ENCODE assay signal across 8 cellular contexts in genomic region chr12:27014085-27014858, GRCh38. TPM values are rescaled to one million over a fixed set of nuclear protein-coding genes. Genes with fewer than 3 reads are reported as not detected.
DNase-seq lines count a peak whose midpoint lies in the region; ATAC-seq, FAIRE-seq and TF ChIP-seq lines count a peak whose summit lies in the region.

TSS of gene TM7SF3 (minus strand) at chr12:27014384. CDS start at chr12:27014168, 216 bp downstream.

- H3K23ac ChIP-seq in H1 (ENCODE audit: insufficient read length) (no peak within 1 kb of the TSS), mesenchymal stem cell (ENCODE audit: low read length in 2 of 2) (no peak within 1 kb of the TSS)

- H3K4me1 ChIP-seq in H1 (replicated peaks in 1 of 4; ENCODE audit: control insufficient read depth in 3 of 4, insufficient read depth in 4 of 4, low read length in 3 of 4) = peaks cover 0 to 10% (median 8%) of the 10 kb centered on the region in 4 experiments; a peak in 6 of 7 replicates
- H3K4me1 ChIP-seq in mesenchymal stem cell (ENCODE audit: control insufficient read depth, insufficient read depth, low read depth, low read length) = no peaks in the 10 kb centered on the region

- H3K56ac ChIP-seq in H1 (replicated peaks; ENCODE audit: insufficient read length, low read depth, low read length) = peak within 1 kb of the TSS; percentile 82

- in situ Hi-C loops in Caki2 (cut with HindIII; ENCODE audit: low pct_unique_long_range_greater_than_20kb, low sequenced_read_pairs) = no loop called here

- TF ChIP-seq RAD21 in H1 (IDR thresholded peaks at IDR 0.05 in 1 of 2, conservative IDR thresholded peaks at IDR 0.05 in 1 of 2; ENCODE audit: low read depth in 2 of 2, low read length in 2 of 2) = peak; percentile 76 to 84

- H3K23me2 ChIP-seq in H1 (ENCODE audit: low read depth, low read length) = peaks cover 9% of the 10 kb centered on the region

- peak within 1 kb of the TSS; percentile 60 for H3K27ac ChIP-seq in H1 (ENCODE audit: low read depth, low read length)
- H3K27ac ChIP-seq in mesenchymal stem cell (ENCODE audit: low read length, poor library complexity, severe bottlenecking) = peak within 1 kb of the TSS; percentile 68

- H2BK15ac ChIP-seq in H1 (ENCODE audit: low read length) = peak within 1 kb of the TSS; percentile 34; the same call in 1 of the 2 replicates
- H2BK15ac ChIP-seq in mesenchymal stem cell (ENCODE audit: low read depth, poor library complexity, severe bottlenecking) = peak within 1 kb of the TSS; percentile 62

- H2BK20ac ChIP-seq in H1 (ENCODE audit: low read length) = peak within 1 kb of the TSS; percentile 35; the same call in 1 of the 2 replicates

- H3K4me3 ChIP-seq in H1 (ENCODE audit: extremely low read depth in 1 of 4, insufficient read depth in 2 of 4, low read depth in 3 of 4, low read length in 4 of 4) = peak within 1 kb of the TSS; percentile 69 to 88 (median 82)
- peak within 1 kb of the TSS; percentile 75 to 95 for H3K4me3 ChIP-seq in mesenchymal stem cell (ENCODE audit: insufficient read depth in 1 of 2, low read depth in 1 of 2, low read length in 2 of 2)

- DNase-seq in Caki2 (ENCODE audit: low read depth) (peak; percentile 93), HTR-8/SVneo (ENCODE audit: insufficient read length, low spot score) (peak; percentile 91), NOMO-1 (lab: John Stamatoyannopoulos, UW; ENCODE audit: unreplicated experiment in 2 of 2) (peak; percentile 86 to 95), H1 (ENCODE audit: low read depth in 1 of 2, low spot score in 2 of 2) (peak; percentile 89 to 94), mesenchymal stem cell (peak; percentile 87)
- DNase-seq in activated CD8-positive, alpha-beta memory T cell treated with anti-CD3 and anti-CD28 coated beads for 4 hours (ENCODE audit: low read depth in 2 of 2) = peak; percentile 87 to 89
- DNase-seq in stimulated activated CD8-positive, alpha-beta memory T cell treated with anti-CD3 and anti-CD28 coated beads, Interleukin-12 subunit alpha, Interleukin-12 subunit beta, amount 100 ng/mL, for 4 hours (ENCODE audit: low read depth) = peak; percentile 92

- H3K27me3 ChIP-seq in H1 (replicated peaks in 1 of 4; ENCODE audit: control insufficient read depth in 3 of 4, extremely low read depth in 1 of 4, insufficient read depth in 3 of 4, low read length in 3 of 4) (no peaks in the 10 kb centered on the region), mesenchymal stem cell (ENCODE audit: control insufficient read depth in 1 of 2, insufficient read depth in 1 of 2, low read length in 2 of 2) (no peaks in the 10 kb centered on the region)

- peak within 1 kb of the TSS; percentile 65; the same call in 1 of the 2 replicates for H2AK5ac ChIP-seq in H1 (ENCODE audit: low read depth, low read length)
- peak within 1 kb of the TSS; percentile 84 for H2AK5ac ChIP-seq in mesenchymal stem cell (ENCODE audit: low read length, severe bottlenecking)

- CTCF ChIA-PET in H1 (lab: Charles Lee; ENCODE audit: partially characterized antibody) = interaction anchor here (0.7 to 2.4 kb wide), 15 partner anchors 8 to 661 kb away, joined by 3 to 11 read pairs (median 4); partner anchors contain the start of gene MED21

- FAIRE-seq in HTR-8/SVneo (lab: Jason Lieb, UNC) (peak; percentile 75), H1 (lab: Jason Lieb, UNC) (no peak)

- H4K8ac ChIP-seq in H1 (ENCODE audit: extremely low read depth, insufficient read depth, low read length) (peak within 1 kb of the TSS; percentile 72), mesenchymal stem cell (ENCODE audit: low read length) (peak within 1 kb of the TSS; percentile 71)

- peak in 1 of 2 experiments; percentile 51; a peak in 1 of 3 replicates for TF ChIP-seq EP300 in H1 (IDR thresholded peaks at IDR 0.05; ENCODE audit: borderline replicate concordance in 1 of 2, low read depth in 2 of 2, low read length in 2 of 2)

- H3K9me3 ChIP-seq in H1 (ENCODE audit: insufficient read depth in 2 of 2, low read depth in 1 of 2, low read length in 1 of 2) (no peaks in the 10 kb centered on the region), mesenchymal stem cell (ENCODE audit: control insufficient read depth, low read length) (no peaks in the 10 kb centered on the region)

- peak within 1 kb of the TSS; percentile 79 to 90 for H3K4me2 ChIP-seq in H1 (ENCODE audit: insufficient read depth in 1 of 2, low read depth in 2 of 2, low read length in 2 of 2)
- H3K4me2 ChIP-seq in mesenchymal stem cell (ENCODE audit: low read length, poor library complexity, severe bottlenecking) = peak within 1 kb of the TSS; percentile 84

- peak within 1 kb of the TSS; percentile 53 for H4K5ac ChIP-seq in H1 (ENCODE audit: insufficient read length, low read depth, low read length)

- H2BK12ac ChIP-seq in H1 (ENCODE audit: low read depth, low read length) (peak within 1 kb of the TSS; percentile 86), mesenchymal stem cell (ENCODE audit: low read length in 2 of 2) (no peak within 1 kb of the TSS)

- H3K14ac ChIP-seq in H1 (ENCODE audit: insufficient read length) = no peak within 1 kb of the TSS
- H3K14ac ChIP-seq in mesenchymal stem cell (ENCODE audit: low read length in 2 of 2) = peak within 1 kb of the TSS in 1 of 2 experiments; percentile 55

- no peaks in the 10 kb centered on the region for H4K20me1 ChIP-seq in H1 (replicated peaks in 1 of 2; ENCODE audit: control insufficient read depth in 1 of 2, insufficient read depth in 2 of 2, low read length in 2 of 2)

- H3K9ac ChIP-seq in H1 (replicated peaks in 1 of 4; ENCODE audit: extremely low read depth in 1 of 4, low read depth in 3 of 4, low read length in 3 of 4) (peak within 1 kb of the TSS; percentile 61 to 71 (median 68)), mesenchymal stem cell (ENCODE audit: low read length) (peak within 1 kb of the TSS; percentile 88)

- no peaks in the 10 kb centered on the region for H3K79me1 ChIP-seq in H1 (ENCODE audit: low read depth, low read length)
- peaks cover 6% of the 10 kb centered on the region for H3K79me1 ChIP-seq in mesenchymal stem cell (replicated peaks; ENCODE audit: low read length, poor library complexity, severe bottlenecking)

- peaks cover 0 to 42% of the 10 kb centered on the region in 2 experiments; a peak in 2 of 4 replicates for H3K79me2 ChIP-seq in H1 (ENCODE audit: control insufficient read depth in 1 of 2, insufficient read depth in 2 of 2, low read length in 2 of 2)

- H2BK5ac ChIP-seq in H1 (ENCODE audit: low read depth, low read length) (peak within 1 kb of the TSS; percentile 68), mesenchymal stem cell (ENCODE audit: low read depth, low read length, poor library complexity, severe bottlenecking) (peak within 1 kb of the TSS; percentile 31)

- peak within 1 kb of the TSS; percentile 75 for H3K18ac ChIP-seq in H1 (ENCODE audit: extremely low read depth, low read length)
- H3K18ac ChIP-seq in mesenchymal stem cell (ENCODE audit: low read depth in 1 of 2, low read length in 2 of 2) = peak within 1 kb of the TSS; percentile 63 to 85

- peak in 1 of 2 experiments; percentile 82; a peak in 2 of 3 replicates for TF ChIP-seq POLR2A in H1 (IDR thresholded peaks at IDR 0.05; ENCODE audit: control extremely low read depth in 1 of 2, low read depth in 2 of 2, low read length in 2 of 2)

- POLR2A ChIA-PET in H1 (lab: Charles Lee; ENCODE audit: partially characterized antibody) = interaction anchor here (0.9 to 1.6 kb wide), 3 partner anchors 8 to 180 kb away, joined by 3 to 7 read pairs (median 4); partner anchors contain the start of genes FGFR1OP2 and MED21

- 2% methylated on average over 63 of the region's 71 CpGs; no CpG with 5 or more reads in 1 of the 2 experiments for WGBS in H1 (ENCODE audit: extremely low coverage in 1 of 2, insufficient coverage in 1 of 2, insufficient read length in 1 of 2, insufficient replicate concordance in 2 of 2, low coverage in 1 of 2, low lambda C conversion rate in 2 of 2, missing lambda C conversion rate in 1 of 2), 2 experiments
- 4% methylated on average over 62 of the region's 71 CpGs for WGBS in mesenchymal stem cell

- H4K91ac ChIP-seq in H1 (replicated peaks; ENCODE audit: insufficient read length, low read length) (peak within 1 kb of the TSS; percentile 97), mesenchymal stem cell (ENCODE audit: low read length) (no peak within 1 kb of the TSS)

- peak within 1 kb of the TSS; percentile 95 for H2AFZ ChIP-seq in H1 (ENCODE audit: low read length)
- H2AFZ ChIP-seq in mesenchymal stem cell (ENCODE audit: low read depth, low read length) = peak within 1 kb of the TSS; percentile 60

- H2BK120ac ChIP-seq in H1 (replicated peaks; ENCODE audit: low read depth, low read length) (peak within 1 kb of the TSS; percentile 92), mesenchymal stem cell (ENCODE audit: low read depth, low read length) (no peak within 1 kb of the TSS)

- H3K4ac ChIP-seq in H1 (replicated peaks; ENCODE audit: insufficient read length, low read depth, low read length) (peak within 1 kb of the TSS; percentile 69), mesenchymal stem cell (ENCODE audit: low read depth in 1 of 2, low read length in 2 of 2) (no peak within 1 kb of the TSS)

- TF ChIP-seq CTCF in H1 (IDR thresholded peaks at IDR 0.05; ENCODE audit: control extremely low read depth in 1 of 3, insufficient read depth in 1 of 3, low read depth in 1 of 3, low read length in 3 of 3) = peak; percentile 77 to 92 (median 82)

- no peaks in the 10 kb centered on the region; a peak in 1 of 8 replicates for H3K36me3 ChIP-seq in H1 (ENCODE audit: control insufficient read depth in 2 of 4, insufficient read depth in 4 of 4, low read length in 3 of 4)
- no peaks in the 10 kb centered on the region for H3K36me3 ChIP-seq in mesenchymal stem cell (ENCODE audit: control insufficient read depth in 1 of 2, insufficient read depth in 2 of 2, low read depth in 1 of 2, low read length in 2 of 2)

- peak; percentile 92 for ATAC-seq in GM21381 (IDR thresholded peaks at IDR 0.05; ENCODE audit: unreplicated experiment)

TF ChIP-seq in H1, 55 proteins besides CTCF, POLR2A, EP300 and RAD21 (continues in another document):
- TF ChIP-seq TEAD4 (IDR thresholded peaks at IDR 0.05; ENCODE audit: low read depth, low read length) = no peak; the same call in 1 of the 2 replicates

RNA-seq across cellular contexts. Expression of gene TM7SF3, which starts in this region (rescaled TPM):
- 252 and 308 TPM in 2 replicates for total RNA-seq in Caki2 (2014; rRNA removed; shearing (Covaris generic); ENCODE audit: low replicate concordance)
- 57.6 and 57.9 TPM in 2 replicates for total RNA-seq in H1 (2021; fragmentation: NEBNext Ultra II Directional; extraction: Animal tissue kit (Norgen Biotek cat#: 25700))
- 61.3 and 77.2 TPM in 2 replicates for polyA plus RNA-seq in H1 (2011; rRNA removed)
- 68.0 TPM for polyA plus RNA-seq in H1 (2011; cell fraction: cytosol; rRNA removed)
- polyA plus RNA-seq in H1 (2011; cell fraction: nucleus; rRNA removed) = 73.0 TPM
- 67.6 to 84.5 TPM (median 76.9 TPM) in 4 replicates for polyA plus RNA-seq in H1 (2012, experiment 1 of 2)
- polyA plus RNA-seq in H1 (2012, experiment 2 of 2) = 18.7 TPM
- polyA plus RNA-seq in H1 (2013, experiment 1 of 2) = 80.1 TPM
- polyA plus RNA-seq in H1 (2013, experiment 2 of 2) = 95.2 TPM
- polyA minus RNA-seq in H1 (2011; rRNA and poly(A)+ RNA removed) = 224 and 411 TPM in 2 replicates
- 83.2 TPM for polyA minus RNA-seq in H1 (2011; cell fraction: cytosol; rRNA and poly(A)+ RNA removed)
- 102 TPM for polyA minus RNA-seq in H1 (2011; cell fraction: nucleus; rRNA and poly(A)+ RNA removed)
- 51.4 TPM for polyA plus RNA-seq in mesenchymal stem cell (2013, experiment 1 of 2)
- polyA plus RNA-seq in mesenchymal stem cell (2013, experiment 2 of 2) = 54.8 TPM

Comparison
In these comparisons a context has a peak if more than half of its experiments do, and no peak if none do; other contexts are left out.
1. Peak in every context shown above with its lines: DNase-seq, ATAC-seq, H3K4me3 ChIP-seq and H3K27ac ChIP-seq.